In genomic region chr1:6199298-6200187, GRCh38 we compare ENCODE assay signal across 8 cellular contexts. TPM values are rescaled to one million over a fixed set of nuclear protein-coding genes. Genes with fewer than 3 reads are reported as not detected.
A peak's percentile ranks its signal among the peaks of the same experiment; 100 is the strongest.
DNase-seq lines count a peak whose midpoint lies in the region; ATAC-seq and TF ChIP-seq lines count a peak whose summit lies in the region.

RPL22 (minus strand) TSS chr1:6199595; CDS start chr1:6199573, 22 bp downstream.

- peak within 1 kb of the TSS; percentile 80 for H3K27ac ChIP-seq in temporal lobe (ENCODE audit: low read depth, low read length)

- TF ChIP-seq CTCF in GM10248 (IDR thresholded peaks at IDR 0.05; ENCODE audit: control extremely low read depth, extremely low read depth, low read depth, missing control alignments): no peak

- ATAC-seq in HG02623 (IDR thresholded peaks at IDR 0.05; ENCODE audit: unreplicated experiment): peak; percentile 89

- DNase-seq in GM10248 (ENCODE audit: extremely low spot score) (peak; percentile 94), NCI-H1105 (lab: John Stamatoyannopoulos, UW) (peak; percentile 100), SKM-1 treated with dmso at 0.1 percent for 144 hours (lab: John Stamatoyannopoulos, UW; ENCODE audit: unreplicated experiment) (peak; percentile 99), glomerular endothelial cell (ENCODE audit: extremely low read depth, low read depth, low spot score) (peak; percentile 96), occipital lobe (lab: John Stamatoyannopoulos, UW) (peak; percentile 96)

- H3K36me3 Mint-ChIP-seq in activated naive CD8-positive, alpha-beta T cell: peaks cover 17% of the 10 kb centered on the region

- H3K27me3 Mint-ChIP-seq in activated naive CD8-positive, alpha-beta T cell: no peaks in the 10 kb centered on the region

- H3K9me3 Mint-ChIP-seq in activated naive CD8-positive, alpha-beta T cell (ENCODE audit: low read depth): no peaks in the 10 kb centered on the region

- peak within 1 kb of the TSS; percentile 99 for H3K4me3 Mint-ChIP-seq in activated naive CD8-positive, alpha-beta T cell

- CTCF ChIA-PET in GM10248 (lab: Yijun Ruan, JAX): interaction anchor here (0.9 to 1.3 kb wide), 7 partner anchors 8 to 47 kb away, joined by 3 to 5 read pairs (median 3); no protein-coding TSS in a partner anchor

- H3K4me1 Mint-ChIP-seq in activated naive CD8-positive, alpha-beta T cell (ENCODE audit: low read depth): peaks cover 42% of the 10 kb centered on the region

- H3K27ac Mint-ChIP-seq in activated naive CD8-positive, alpha-beta T cell: peak within 1 kb of the TSS; percentile 97

- POLR2A ChIA-PET in GM10248 (lab: Yijun Ruan, JAX): interaction anchor here (0.6 kb wide), 1 partner anchor 208 kb away, joined by 7 read pairs; no protein-coding TSS in a partner anchor

RNA-seq across cellular contexts. Expression of gene RPL22, which starts in this region (rescaled TPM):
- total RNA-seq in glomerular endothelial cell (133 and 186 TPM in 2 replicates), occipital lobe (371 TPM), temporal lobe (313 TPM)

Comparison
In these comparisons a context has a peak if more than half of its experiments do, and no peak if none do; other contexts are left out.
1. Peak in every context shown above with its lines: DNase-seq, ATAC-seq and H3K27ac ChIP-seq.